ENCODE assay signal across 1 cellular context in the genomic region with DNA sequence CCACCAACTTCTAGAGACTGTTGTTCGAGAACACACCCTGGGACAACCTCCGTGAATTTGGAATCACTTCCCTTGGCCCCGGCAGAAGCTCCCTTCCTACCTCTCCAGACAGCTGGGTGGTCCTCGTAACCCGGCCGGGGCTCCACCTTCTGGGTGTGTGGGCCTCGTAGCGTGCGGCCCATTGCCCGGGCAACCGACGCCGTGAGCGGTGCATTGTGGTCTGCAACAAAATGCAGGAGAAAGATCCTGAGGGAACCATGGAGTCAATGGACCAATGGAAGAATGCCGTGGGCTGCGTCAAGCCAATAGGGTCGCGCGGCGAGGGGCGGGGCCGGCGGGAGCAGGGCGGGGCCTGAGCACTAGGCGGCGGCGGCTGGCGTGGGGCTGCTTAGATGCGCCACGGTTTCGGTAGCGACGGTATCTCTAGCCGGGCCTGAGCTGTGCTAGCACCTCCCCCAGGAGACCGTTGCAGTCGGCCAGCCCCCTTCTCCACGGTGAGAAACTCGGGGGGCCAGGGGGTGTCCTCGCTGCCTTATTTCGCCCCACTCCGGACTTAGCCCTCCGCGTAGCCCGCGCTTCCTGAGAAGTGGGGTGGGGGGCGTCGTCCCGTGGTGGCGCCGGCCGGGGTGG.
TF ChIP-seq lines count a peak whose summit lies in the region.

A gene (plus strand): TSS at position 391 of the 630 bp plus-strand sequence. CDS start 309 bp downstream, outside the sequence.

TF ChIP-seq in H1, 55 proteins besides CTCF, POLR2A, EP300 and RAD21 (continued from another document):
- TF ChIP-seq, protein P1, sequence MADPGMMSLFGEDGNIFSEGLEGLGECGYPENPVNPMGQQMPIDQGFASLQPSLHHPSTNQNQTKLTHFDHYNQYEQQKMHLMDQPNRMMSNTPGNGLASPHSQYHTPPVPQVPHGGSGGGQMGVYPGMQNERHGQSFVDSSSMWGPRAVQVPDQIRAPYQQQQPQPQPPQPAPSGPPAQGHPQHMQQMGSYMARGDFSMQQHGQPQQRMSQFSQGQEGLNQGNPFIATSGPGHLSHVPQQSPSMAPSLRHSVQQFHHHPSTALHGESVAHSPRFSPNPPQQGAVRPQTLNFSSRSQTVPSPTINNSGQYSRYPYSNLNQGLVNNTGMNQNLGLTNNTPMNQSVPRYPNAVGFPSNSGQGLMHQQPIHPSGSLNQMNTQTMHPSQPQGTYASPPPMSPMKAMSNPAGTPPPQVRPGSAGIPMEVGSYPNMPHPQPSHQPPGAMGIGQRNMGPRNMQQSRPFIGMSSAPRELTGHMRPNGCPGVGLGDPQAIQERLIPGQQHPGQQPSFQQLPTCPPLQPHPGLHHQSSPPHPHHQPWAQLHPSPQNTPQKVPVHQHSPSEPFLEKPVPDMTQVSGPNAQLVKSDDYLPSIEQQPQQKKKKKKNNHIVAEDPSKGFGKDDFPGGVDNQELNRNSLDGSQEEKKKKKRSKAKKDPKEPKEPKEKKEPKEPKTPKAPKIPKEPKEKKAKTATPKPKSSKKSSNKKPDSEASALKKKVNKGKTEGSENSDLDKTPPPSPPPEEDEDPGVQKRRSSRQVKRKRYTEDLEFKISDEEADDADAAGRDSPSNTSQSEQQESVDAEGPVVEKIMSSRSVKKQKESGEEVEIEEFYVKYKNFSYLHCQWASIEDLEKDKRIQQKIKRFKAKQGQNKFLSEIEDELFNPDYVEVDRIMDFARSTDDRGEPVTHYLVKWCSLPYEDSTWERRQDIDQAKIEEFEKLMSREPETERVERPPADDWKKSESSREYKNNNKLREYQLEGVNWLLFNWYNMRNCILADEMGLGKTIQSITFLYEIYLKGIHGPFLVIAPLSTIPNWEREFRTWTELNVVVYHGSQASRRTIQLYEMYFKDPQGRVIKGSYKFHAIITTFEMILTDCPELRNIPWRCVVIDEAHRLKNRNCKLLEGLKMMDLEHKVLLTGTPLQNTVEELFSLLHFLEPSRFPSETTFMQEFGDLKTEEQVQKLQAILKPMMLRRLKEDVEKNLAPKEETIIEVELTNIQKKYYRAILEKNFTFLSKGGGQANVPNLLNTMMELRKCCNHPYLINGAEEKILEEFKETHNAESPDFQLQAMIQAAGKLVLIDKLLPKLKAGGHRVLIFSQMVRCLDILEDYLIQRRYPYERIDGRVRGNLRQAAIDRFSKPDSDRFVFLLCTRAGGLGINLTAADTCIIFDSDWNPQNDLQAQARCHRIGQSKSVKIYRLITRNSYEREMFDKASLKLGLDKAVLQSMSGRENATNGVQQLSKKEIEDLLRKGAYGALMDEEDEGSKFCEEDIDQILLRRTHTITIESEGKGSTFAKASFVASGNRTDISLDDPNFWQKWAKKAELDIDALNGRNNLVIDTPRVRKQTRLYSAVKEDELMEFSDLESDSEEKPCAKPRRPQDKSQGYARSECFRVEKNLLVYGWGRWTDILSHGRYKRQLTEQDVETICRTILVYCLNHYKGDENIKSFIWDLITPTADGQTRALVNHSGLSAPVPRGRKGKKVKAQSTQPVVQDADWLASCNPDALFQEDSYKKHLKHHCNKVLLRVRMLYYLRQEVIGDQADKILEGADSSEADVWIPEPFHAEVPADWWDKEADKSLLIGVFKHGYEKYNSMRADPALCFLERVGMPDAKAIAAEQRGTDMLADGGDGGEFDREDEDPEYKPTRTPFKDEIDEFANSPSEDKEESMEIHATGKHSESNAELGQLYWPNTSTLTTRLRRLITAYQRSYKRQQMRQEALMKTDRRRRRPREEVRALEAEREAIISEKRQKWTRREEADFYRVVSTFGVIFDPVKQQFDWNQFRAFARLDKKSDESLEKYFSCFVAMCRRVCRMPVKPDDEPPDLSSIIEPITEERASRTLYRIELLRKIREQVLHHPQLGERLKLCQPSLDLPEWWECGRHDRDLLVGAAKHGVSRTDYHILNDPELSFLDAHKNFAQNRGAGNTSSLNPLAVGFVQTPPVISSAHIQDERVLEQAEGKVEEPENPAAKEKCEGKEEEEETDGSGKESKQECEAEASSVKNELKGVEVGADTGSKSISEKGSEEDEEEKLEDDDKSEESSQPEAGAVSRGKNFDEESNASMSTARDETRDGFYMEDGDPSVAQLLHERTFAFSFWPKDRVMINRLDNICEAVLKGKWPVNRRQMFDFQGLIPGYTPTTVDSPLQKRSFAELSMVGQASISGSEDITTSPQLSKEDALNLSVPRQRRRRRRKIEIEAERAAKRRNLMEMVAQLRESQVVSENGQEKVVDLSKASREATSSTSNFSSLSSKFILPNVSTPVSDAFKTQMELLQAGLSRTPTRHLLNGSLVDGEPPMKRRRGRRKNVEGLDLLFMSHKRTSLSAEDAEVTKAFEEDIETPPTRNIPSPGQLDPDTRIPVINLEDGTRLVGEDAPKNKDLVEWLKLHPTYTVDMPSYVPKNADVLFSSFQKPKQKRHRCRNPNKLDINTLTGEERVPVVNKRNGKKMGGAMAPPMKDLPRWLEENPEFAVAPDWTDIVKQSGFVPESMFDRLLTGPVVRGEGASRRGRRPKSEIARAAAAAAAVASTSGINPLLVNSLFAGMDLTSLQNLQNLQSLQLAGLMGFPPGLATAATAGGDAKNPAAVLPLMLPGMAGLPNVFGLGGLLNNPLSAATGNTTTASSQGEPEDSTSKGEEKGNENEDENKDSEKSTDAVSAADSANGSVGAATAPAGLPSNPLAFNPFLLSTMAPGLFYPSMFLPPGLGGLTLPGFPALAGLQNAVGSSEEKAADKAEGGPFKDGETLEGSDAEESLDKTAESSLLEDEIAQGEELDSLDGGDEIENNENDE (IDR thresholded peaks at IDR 0.05; ENCODE audit: insufficient replicate concordance, low read length) = no peak
- TF ChIP-seq SP1 (IDR thresholded peaks at IDR 0.05; ENCODE audit: low read depth, low read length) = peak; percentile 99
- peak; percentile 85 for TF ChIP-seq CHD2 (IDR thresholded peaks at IDR 0.05; ENCODE audit: low read length)
- TF ChIP-seq SP2 (IDR thresholded peaks at IDR 0.05; ENCODE audit: low read length) = no peak
- TF ChIP-seq TBP (IDR thresholded peaks at IDR 0.05; ENCODE audit: low read depth, low read length) = peak; percentile 96
- no peak for TF ChIP-seq KDM5A (IDR thresholded peaks at IDR 0.05; ENCODE audit: low read length)
- TF ChIP-seq RBBP5 (IDR thresholded peaks at IDR 0.05; ENCODE audit: borderline replicate concordance, low read depth, low read length) = no peak
- peak; percentile 97 for TF ChIP-seq TAF7 (optimal IDR thresholded peaks at IDR 0.05; ENCODE audit: borderline replicate concordance, low read depth, low read length)
- TF ChIP-seq NRF1 (IDR thresholded peaks at IDR 0.05; ENCODE audit: low read depth, low read length) = no peak
- no peak for TF ChIP-seq POU5F1 (IDR thresholded peaks at IDR 0.05; ENCODE audit: low read depth, low read length)
- TF ChIP-seq RNF2 (IDR thresholded peaks at IDR 0.05; ENCODE audit: borderline replicate concordance, low read depth, low read length, missing control alignments, poor library complexity, severe bottlenecking) = no peak
- TF ChIP-seq, protein P2, sequence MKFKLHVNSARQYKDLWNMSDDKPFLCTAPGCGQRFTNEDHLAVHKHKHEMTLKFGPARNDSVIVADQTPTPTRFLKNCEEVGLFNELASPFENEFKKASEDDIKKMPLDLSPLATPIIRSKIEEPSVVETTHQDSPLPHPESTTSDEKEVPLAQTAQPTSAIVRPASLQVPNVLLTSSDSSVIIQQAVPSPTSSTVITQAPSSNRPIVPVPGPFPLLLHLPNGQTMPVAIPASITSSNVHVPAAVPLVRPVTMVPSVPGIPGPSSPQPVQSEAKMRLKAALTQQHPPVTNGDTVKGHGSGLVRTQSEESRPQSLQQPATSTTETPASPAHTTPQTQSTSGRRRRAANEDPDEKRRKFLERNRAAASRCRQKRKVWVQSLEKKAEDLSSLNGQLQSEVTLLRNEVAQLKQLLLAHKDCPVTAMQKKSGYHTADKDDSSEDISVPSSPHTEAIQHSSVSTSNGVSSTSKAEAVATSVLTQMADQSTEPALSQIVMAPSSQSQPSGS (IDR thresholded peaks at IDR 0.05; ENCODE audit: low read length) = no peak
- TF ChIP-seq NANOG (IDR thresholded peaks at IDR 0.05; ENCODE audit: insufficient read depth, low read depth, low read length, poor library complexity, severe bottlenecking) = peak; percentile 1
- TF ChIP-seq TCF12 (IDR thresholded peaks at IDR 0.05; ENCODE audit: low read depth, low read length) = peak; percentile 93
- TF ChIP-seq SAP30 (IDR thresholded peaks at IDR 0.05; ENCODE audit: insufficient read depth, insufficient replicate concordance, low read length) = peak; percentile 4
- TF ChIP-seq HDAC6 (IDR thresholded peaks at IDR 0.05; ENCODE audit: low read depth, low read length) = no peak
- no peak for TF ChIP-seq CEBPB (IDR thresholded peaks at IDR 0.05; ENCODE audit: low read depth, low read length)
- TF ChIP-seq, protein P3, sequence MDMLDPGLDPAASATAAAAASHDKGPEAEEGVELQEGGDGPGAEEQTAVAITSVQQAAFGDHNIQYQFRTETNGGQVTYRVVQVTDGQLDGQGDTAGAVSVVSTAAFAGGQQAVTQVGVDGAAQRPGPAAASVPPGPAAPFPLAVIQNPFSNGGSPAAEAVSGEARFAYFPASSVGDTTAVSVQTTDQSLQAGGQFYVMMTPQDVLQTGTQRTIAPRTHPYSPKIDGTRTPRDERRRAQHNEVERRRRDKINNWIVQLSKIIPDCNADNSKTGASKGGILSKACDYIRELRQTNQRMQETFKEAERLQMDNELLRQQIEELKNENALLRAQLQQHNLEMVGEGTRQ (IDR thresholded peaks at IDR 0.05; ENCODE audit: low read length) = no peak
- no peak for TF ChIP-seq SIRT6 (IDR thresholded peaks at IDR 0.05; ENCODE audit: low read length)
- 0 out of 2 replicates have a peak, but pooled peaks have one; percentile 73 for TF ChIP-seq RXRA (IDR thresholded peaks at IDR 0.05; ENCODE audit: insufficient read depth, low read depth, low read length)
- no peak for TF ChIP-seq KDM4A (IDR thresholded peaks at IDR 0.05; ENCODE audit: low read depth, low read length, severe bottlenecking)
- no peak for TF ChIP-seq SIX5 (IDR thresholded peaks at IDR 0.05; ENCODE audit: low read depth, low read length)
- TF ChIP-seq MAFK (IDR thresholded peaks at IDR 0.05; ENCODE audit: low read depth, low read length) = no peak; the same call in 1 of the 2 replicates
- TF ChIP-seq TEAD4 (IDR thresholded peaks at IDR 0.05; ENCODE audit: low read depth, low read length) = no peak
- peak; percentile 89 for TF ChIP-seq PHF8 (conservative IDR thresholded peaks at IDR 0.05; ENCODE audit: low read depth, low read length)
- TF ChIP-seq JUND (IDR thresholded peaks at IDR 0.05; ENCODE audit: low read length) = no peak
- no peak for TF ChIP-seq KDM1A (IDR thresholded peaks at IDR 0.05; ENCODE audit: borderline replicate concordance, low read length)
- no peak for TF ChIP-seq YY1 (IDR thresholded peaks at IDR 0.05; ENCODE audit: low read depth, low read length)
- no peak for TF ChIP-seq ZNF274 (IDR thresholded peaks at IDR 0.05; ENCODE audit: borderline replicate concordance, extremely low read depth, low read length)
- TF ChIP-seq, protein P4, sequence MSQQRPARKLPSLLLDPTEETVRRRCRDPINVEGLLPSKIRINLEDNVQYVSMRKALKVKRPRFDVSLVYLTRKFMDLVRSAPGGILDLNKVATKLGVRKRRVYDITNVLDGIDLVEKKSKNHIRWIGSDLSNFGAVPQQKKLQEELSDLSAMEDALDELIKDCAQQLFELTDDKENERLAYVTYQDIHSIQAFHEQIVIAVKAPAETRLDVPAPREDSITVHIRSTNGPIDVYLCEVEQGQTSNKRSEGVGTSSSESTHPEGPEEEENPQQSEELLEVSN (IDR thresholded peaks at IDR 0.05) = no peak
- TF ChIP-seq CREB1 (IDR thresholded peaks at IDR 0.05) = peak; percentile 71
- TF ChIP-seq SP4 (IDR thresholded peaks at IDR 0.05; ENCODE audit: low read length) = peak; percentile 97
- TF ChIP-seq RFX5 (IDR thresholded peaks at IDR 0.05; ENCODE audit: borderline replicate concordance, low read depth, low read length) = no peak
- peak; percentile 92 to 98 for TF ChIP-seq SIN3A (conservative IDR thresholded peaks at IDR 0.05 in 1 of 2, IDR thresholded peaks at IDR 0.05 in 1 of 2; ENCODE audit: low read depth in 1 of 2, low read length in 2 of 2)
- 0 out of 2 replicates have a peak, but pooled peaks have one; percentile 79 for TF ChIP-seq GTF2F1 (IDR thresholded peaks at IDR 0.05; ENCODE audit: borderline replicate concordance, low read depth, low read length)
- TF ChIP-seq EZH2 (IDR thresholded peaks at IDR 0.05; ENCODE audit: low read depth, low read length, severe bottlenecking) = no peak
- TF ChIP-seq FOSL1 (IDR thresholded peaks at IDR 0.05; ENCODE audit: insufficient read depth, low read depth, low read length) = no peak
- no peak for TF ChIP-seq BACH1 (IDR thresholded peaks at IDR 0.05; ENCODE audit: low read length)
- TF ChIP-seq SRF (IDR thresholded peaks at IDR 0.05; ENCODE audit: low read depth, low read length) = peak; percentile 91
- peak; percentile 97 for TF ChIP-seq POLR2AphosphoS5 (IDR thresholded peaks at IDR 0.05; ENCODE audit: low read depth, low read length)
- no peak for TF ChIP-seq ASH2L (IDR thresholded peaks at IDR 0.05; ENCODE audit: low read length)
- no peak for TF ChIP-seq SUZ12 (IDR thresholded peaks at IDR 0.05; ENCODE audit: low read length)
- no peak for TF ChIP-seq CTBP2 (IDR thresholded peaks at IDR 0.05; ENCODE audit: borderline replicate concordance, insufficient read depth, insufficient read length, low read length)
- no peak for TF ChIP-seq CBX5 (IDR thresholded peaks at IDR 0.05; ENCODE audit: low read depth, low read length)
- TF ChIP-seq, protein P5, sequence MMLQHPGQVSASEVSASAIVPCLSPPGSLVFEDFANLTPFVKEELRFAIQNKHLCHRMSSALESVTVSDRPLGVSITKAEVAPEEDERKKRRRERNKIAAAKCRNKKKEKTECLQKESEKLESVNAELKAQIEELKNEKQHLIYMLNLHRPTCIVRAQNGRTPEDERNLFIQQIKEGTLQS (IDR thresholded peaks at IDR 0.05; ENCODE audit: insufficient read depth, low read depth, low read length) = no peak
- no peak for TF ChIP-seq JUN (IDR thresholded peaks at IDR 0.05; ENCODE audit: low read depth, low read length)
- TF ChIP-seq TAF1 (IDR thresholded peaks at IDR 0.05; ENCODE audit: low read depth, low read length) = peak; percentile 99
TF ChIP-seq in H1: peak in this region for 16.
